ENCODE assay signal across 1 cellular context in the genomic region with DNA sequence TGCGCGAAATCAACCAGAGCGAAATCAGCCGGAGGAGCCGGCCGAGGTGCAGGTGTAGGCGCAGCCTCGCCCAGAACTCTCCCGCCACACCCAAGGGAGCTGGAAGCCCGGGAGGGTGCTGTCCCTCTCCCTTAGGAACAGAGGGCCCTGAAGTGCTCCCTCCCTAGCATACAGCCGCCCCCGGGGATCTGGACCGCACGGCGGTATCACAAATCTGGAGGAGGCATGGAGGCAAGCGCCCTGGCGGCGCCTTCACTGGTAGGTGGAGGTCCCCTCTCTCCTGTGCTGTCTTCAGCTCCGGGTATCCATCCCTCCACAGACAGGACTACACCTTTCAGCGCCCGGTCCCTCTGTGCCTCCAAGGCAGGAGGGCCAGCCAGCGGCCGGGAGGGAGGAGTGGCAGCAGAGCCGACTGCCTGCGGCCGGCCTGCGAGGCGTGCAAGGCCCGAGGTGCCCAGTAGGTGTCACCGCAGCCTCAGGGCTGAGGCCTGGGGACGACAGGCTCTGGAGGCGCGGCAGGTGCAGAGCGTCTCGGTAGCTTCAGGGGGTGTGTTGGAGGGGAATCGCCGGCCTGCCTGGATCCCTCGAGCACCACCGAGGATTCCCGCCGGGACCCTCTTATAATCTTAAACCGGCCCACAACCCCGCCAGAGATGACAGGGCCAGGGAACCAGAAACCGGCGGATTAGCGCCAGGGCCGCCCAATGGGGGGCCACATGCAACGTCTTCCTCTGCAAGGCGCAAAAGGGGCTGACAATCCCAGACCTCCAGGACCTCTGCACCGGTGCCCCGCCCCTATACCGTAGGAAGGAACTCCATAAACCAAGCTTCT.
TF ChIP-seq lines count a peak whose summit lies in the region.

No MANE protein-coding gene starts in this region.

TF ChIP-seq in HepG2, 621 proteins besides CTCF, POLR2A, EP300 and RAD21 (continued from another document and continues in another):
- TF ChIP-seq, protein P1, sequence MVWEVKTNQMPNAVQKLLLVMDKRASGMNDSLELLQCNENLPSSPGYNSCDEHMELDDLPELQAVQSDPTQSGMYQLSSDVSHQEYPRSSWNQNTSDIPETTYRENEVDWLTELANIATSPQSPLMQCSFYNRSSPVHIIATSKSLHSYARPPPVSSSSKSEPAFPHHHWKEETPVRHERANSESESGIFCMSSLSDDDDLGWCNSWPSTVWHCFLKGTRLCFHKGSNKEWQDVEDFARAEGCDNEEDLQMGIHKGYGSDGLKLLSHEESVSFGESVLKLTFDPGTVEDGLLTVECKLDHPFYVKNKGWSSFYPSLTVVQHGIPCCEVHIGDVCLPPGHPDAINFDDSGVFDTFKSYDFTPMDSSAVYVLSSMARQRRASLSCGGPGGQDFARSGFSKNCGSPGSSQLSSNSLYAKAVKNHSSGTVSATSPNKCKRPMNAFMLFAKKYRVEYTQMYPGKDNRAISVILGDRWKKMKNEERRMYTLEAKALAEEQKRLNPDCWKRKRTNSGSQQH (CRISPR knock-in tag; IDR thresholded peaks at IDR 0.05; ENCODE audit: low read depth), result 0 out of 2 replicates have a peak, but pooled peaks have one; percentile 33
- TF ChIP-seq NFIC (IDR thresholded peaks at IDR 0.05; ENCODE audit: low read length), result no peak
- 0 out of 2 replicates have a peak, but pooled peaks have one; percentile 11 for TF ChIP-seq ZNF451 (CRISPR knock-in tag; IDR thresholded peaks at IDR 0.05)
- no peak; the same call in 1 of the 2 replicates for TF ChIP-seq HNF4A (CRISPR knock-in tag; IDR thresholded peaks at IDR 0.05)
- TF ChIP-seq, protein P2, sequence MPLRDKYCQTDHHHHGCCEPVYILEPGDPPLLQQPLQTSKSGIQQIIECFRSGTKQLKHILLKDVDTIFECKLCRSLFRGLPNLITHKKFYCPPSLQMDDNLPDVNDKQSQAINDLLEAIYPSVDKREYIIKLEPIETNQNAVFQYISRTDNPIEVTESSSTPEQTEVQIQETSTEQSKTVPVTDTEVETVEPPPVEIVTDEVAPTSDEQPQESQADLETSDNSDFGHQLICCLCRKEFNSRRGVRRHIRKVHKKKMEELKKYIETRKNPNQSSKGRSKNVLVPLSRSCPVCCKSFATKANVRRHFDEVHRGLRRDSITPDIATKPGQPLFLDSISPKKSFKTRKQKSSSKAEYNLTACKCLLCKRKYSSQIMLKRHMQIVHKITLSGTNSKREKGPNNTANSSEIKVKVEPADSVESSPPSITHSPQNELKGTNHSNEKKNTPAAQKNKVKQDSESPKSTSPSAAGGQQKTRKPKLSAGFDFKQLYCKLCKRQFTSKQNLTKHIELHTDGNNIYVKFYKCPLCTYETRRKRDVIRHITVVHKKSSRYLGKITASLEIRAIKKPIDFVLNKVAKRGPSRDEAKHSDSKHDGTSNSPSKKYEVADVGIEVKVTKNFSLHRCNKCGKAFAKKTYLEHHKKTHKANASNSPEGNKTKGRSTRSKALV (CRISPR knock-in tag; IDR thresholded peaks at IDR 0.05), result 0 out of 2 replicates have a peak, but pooled peaks have one; percentile 42
- TF ChIP-seq, protein P3, sequence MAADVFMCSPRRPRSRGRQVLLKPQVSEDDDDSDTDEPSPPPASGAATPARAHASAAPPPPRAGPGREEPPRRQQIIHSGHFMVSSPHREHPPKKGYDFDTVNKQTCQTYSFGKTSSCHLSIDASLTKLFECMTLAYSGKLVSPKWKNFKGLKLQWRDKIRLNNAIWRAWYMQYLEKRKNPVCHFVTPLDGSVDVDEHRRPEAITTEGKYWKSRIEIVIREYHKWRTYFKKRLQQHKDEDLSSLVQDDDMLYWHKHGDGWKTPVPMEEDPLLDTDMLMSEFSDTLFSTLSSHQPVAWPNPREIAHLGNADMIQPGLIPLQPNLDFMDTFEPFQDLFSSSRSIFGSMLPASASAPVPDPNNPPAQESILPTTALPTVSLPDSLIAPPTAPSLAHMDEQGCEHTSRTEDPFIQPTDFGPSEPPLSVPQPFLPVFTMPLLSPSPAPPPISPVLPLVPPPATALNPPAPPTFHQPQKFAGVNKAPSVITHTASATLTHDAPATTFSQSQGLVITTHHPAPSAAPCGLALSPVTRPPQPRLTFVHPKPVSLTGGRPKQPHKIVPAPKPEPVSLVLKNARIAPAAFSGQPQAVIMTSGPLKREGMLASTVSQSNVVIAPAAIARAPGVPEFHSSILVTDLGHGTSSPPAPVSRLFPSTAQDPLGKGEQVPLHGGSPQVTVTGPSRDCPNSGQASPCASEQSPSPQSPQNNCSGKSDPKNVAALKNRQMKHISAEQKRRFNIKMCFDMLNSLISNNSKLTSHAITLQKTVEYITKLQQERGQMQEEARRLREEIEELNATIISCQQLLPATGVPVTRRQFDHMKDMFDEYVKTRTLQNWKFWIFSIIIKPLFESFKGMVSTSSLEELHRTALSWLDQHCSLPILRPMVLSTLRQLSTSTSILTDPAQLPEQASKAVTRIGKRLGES (CRISPR knock-in tag; IDR thresholded peaks at IDR 0.05; ENCODE audit: borderline replicate concordance), result no peak
- TF ChIP-seq NBN (conservative IDR thresholded peaks at IDR 0.05), result no peak
- TF ChIP-seq, protein P4, sequence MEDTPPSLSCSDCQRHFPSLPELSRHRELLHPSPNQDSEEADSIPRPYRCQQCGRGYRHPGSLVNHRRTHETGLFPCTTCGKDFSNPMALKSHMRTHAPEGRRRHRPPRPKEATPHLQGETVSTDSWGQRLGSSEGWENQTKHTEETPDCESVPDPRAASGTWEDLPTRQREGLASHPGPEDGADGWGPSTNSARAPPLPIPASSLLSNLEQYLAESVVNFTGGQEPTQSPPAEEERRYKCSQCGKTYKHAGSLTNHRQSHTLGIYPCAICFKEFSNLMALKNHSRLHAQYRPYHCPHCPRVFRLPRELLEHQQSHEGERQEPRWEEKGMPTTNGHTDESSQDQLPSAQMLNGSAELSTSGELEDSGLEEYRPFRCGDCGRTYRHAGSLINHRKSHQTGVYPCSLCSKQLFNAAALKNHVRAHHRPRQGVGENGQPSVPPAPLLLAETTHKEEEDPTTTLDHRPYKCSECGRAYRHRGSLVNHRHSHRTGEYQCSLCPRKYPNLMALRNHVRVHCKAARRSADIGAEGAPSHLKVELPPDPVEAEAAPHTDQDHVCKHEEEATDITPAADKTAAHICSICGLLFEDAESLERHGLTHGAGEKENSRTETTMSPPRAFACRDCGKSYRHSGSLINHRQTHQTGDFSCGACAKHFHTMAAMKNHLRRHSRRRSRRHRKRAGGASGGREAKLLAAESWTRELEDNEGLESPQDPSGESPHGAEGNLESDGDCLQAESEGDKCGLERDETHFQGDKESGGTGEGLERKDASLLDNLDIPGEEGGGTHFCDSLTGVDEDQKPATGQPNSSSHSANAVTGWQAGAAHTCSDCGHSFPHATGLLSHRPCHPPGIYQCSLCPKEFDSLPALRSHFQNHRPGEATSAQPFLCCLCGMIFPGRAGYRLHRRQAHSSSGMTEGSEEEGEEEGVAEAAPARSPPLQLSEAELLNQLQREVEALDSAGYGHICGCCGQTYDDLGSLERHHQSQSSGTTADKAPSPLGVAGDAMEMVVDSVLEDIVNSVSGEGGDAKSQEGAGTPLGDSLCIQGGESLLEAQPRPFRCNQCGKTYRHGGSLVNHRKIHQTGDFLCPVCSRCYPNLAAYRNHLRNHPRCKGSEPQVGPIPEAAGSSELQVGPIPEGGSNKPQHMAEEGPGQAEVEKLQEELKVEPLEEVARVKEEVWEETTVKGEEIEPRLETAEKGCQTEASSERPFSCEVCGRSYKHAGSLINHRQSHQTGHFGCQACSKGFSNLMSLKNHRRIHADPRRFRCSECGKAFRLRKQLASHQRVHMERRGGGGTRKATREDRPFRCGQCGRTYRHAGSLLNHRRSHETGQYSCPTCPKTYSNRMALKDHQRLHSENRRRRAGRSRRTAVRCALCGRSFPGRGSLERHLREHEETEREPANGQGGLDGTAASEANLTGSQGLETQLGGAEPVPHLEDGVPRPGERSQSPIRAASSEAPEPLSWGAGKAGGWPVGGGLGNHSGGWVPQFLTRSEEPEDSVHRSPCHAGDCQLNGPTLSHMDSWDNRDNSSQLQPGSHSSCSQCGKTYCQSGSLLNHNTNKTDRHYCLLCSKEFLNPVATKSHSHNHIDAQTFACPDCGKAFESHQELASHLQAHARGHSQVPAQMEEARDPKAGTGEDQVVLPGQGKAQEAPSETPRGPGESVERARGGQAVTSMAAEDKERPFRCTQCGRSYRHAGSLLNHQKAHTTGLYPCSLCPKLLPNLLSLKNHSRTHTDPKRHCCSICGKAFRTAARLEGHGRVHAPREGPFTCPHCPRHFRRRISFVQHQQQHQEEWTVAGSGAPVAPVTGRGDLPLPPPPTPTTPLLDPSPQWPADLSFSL (CRISPR knock-in tag; IDR thresholded peaks at IDR 0.05), result no peak
- TF ChIP-seq ZNF781 (CRISPR knock-in tag; IDR thresholded peaks at IDR 0.05; ENCODE audit: borderline replicate concordance, not compliant biosample characterization), result no peak
- TF ChIP-seq, protein P5, sequence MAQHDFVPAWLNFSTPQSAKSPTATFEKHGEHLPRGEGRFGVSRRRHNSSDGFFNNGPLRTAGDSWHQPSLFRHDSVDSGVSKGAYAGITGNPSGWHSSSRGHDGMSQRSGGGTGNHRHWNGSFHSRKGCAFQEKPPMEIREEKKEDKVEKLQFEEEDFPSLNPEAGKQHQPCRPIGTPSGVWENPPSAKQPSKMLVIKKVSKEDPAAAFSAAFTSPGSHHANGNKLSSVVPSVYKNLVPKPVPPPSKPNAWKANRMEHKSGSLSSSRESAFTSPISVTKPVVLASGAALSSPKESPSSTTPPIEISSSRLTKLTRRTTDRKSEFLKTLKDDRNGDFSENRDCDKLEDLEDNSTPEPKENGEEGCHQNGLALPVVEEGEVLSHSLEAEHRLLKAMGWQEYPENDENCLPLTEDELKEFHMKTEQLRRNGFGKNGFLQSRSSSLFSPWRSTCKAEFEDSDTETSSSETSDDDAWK (CRISPR knock-in tag; IDR thresholded peaks at IDR 0.05), result no peak
- no peak for TF ChIP-seq ESRRA (CRISPR knock-in tag; IDR thresholded peaks at IDR 0.05; ENCODE audit: low read depth)
- no peak for TF ChIP-seq NFE2 (CRISPR knock-in tag; IDR thresholded peaks at IDR 0.05)
- TF ChIP-seq, protein P6, sequence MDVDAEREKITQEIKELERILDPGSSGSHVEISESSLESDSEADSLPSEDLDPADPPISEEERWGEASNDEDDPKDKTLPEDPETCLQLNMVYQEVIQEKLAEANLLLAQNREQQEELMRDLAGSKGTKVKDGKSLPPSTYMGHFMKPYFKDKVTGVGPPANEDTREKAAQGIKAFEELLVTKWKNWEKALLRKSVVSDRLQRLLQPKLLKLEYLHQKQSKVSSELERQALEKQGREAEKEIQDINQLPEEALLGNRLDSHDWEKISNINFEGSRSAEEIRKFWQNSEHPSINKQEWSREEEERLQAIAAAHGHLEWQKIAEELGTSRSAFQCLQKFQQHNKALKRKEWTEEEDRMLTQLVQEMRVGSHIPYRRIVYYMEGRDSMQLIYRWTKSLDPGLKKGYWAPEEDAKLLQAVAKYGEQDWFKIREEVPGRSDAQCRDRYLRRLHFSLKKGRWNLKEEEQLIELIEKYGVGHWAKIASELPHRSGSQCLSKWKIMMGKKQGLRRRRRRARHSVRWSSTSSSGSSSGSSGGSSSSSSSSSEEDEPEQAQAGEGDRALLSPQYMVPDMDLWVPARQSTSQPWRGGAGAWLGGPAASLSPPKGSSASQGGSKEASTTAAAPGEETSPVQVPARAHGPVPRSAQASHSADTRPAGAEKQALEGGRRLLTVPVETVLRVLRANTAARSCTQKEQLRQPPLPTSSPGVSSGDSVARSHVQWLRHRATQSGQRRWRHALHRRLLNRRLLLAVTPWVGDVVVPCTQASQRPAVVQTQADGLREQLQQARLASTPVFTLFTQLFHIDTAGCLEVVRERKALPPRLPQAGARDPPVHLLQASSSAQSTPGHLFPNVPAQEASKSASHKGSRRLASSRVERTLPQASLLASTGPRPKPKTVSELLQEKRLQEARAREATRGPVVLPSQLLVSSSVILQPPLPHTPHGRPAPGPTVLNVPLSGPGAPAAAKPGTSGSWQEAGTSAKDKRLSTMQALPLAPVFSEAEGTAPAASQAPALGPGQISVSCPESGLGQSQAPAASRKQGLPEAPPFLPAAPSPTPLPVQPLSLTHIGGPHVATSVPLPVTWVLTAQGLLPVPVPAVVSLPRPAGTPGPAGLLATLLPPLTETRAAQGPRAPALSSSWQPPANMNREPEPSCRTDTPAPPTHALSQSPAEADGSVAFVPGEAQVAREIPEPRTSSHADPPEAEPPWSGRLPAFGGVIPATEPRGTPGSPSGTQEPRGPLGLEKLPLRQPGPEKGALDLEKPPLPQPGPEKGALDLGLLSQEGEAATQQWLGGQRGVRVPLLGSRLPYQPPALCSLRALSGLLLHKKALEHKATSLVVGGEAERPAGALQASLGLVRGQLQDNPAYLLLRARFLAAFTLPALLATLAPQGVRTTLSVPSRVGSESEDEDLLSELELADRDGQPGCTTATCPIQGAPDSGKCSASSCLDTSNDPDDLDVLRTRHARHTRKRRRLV (CRISPR knock-in tag; IDR thresholded peaks at IDR 0.05), result no peak
- TF ChIP-seq, protein P7, sequence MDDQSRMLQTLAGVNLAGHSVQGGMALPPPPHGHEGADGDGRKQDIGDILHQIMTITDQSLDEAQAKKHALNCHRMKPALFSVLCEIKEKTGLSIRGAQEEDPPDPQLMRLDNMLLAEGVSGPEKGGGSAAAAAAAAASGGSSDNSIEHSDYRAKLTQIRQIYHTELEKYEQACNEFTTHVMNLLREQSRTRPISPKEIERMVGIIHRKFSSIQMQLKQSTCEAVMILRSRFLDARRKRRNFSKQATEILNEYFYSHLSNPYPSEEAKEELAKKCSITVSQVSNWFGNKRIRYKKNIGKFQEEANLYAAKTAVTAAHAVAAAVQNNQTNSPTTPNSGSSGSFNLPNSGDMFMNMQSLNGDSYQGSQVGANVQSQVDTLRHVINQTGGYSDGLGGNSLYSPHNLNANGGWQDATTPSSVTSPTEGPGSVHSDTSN (CRISPR knock-in tag; IDR thresholded peaks at IDR 0.05; ENCODE audit: borderline replicate concordance), result no peak
- no peak for TF ChIP-seq TRIM24 (CRISPR knock-in tag; IDR thresholded peaks at IDR 0.05)
- TF ChIP-seq SOX5 (CRISPR knock-in tag; IDR thresholded peaks at IDR 0.05; ENCODE audit: borderline replicate concordance), result peak; percentile 62; the same call in 1 of the 2 replicates
- peak; percentile 25; the same call in 1 of the 2 replicates for TF ChIP-seq ZFP90 (CRISPR knock-in tag; IDR thresholded peaks at IDR 0.05; ENCODE audit: borderline replicate concordance)
- no peak for TF ChIP-seq SMARCE1 (IDR thresholded peaks at IDR 0.05; ENCODE audit: borderline replicate concordance)
- TF ChIP-seq ZNF530 (CRISPR knock-in tag; IDR thresholded peaks at IDR 0.05; ENCODE audit: low read depth), result no peak
- no peak for TF ChIP-seq NPAS2 (CRISPR knock-in tag; IDR thresholded peaks at IDR 0.05; ENCODE audit: borderline replicate concordance)
- TF ChIP-seq, protein P8, sequence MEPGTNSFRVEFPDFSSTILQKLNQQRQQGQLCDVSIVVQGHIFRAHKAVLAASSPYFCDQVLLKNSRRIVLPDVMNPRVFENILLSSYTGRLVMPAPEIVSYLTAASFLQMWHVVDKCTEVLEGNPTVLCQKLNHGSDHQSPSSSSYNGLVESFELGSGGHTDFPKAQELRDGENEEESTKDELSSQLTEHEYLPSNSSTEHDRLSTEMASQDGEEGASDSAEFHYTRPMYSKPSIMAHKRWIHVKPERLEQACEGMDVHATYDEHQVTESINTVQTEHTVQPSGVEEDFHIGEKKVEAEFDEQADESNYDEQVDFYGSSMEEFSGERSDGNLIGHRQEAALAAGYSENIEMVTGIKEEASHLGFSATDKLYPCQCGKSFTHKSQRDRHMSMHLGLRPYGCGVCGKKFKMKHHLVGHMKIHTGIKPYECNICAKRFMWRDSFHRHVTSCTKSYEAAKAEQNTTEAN (CRISPR knock-in tag; conservative IDR thresholded peaks at IDR 0.05), result no peak
- TF ChIP-seq, protein P9, sequence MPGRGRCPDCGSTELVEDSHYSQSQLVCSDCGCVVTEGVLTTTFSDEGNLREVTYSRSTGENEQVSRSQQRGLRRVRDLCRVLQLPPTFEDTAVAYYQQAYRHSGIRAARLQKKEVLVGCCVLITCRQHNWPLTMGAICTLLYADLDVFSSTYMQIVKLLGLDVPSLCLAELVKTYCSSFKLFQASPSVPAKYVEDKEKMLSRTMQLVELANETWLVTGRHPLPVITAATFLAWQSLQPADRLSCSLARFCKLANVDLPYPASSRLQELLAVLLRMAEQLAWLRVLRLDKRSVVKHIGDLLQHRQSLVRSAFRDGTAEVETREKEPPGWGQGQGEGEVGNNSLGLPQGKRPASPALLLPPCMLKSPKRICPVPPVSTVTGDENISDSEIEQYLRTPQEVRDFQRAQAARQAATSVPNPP (CRISPR knock-in tag; IDR thresholded peaks at IDR 0.05), result no peak
- peak; percentile 69; the same call in 1 of the 2 replicates for TF ChIP-seq ZNF792 (CRISPR knock-in tag; IDR thresholded peaks at IDR 0.05)
- TF ChIP-seq NKX3-1 (CRISPR knock-in tag; IDR thresholded peaks at IDR 0.05), result 0 out of 2 replicates have a peak, but pooled peaks have one; percentile 20
